Comparison of ENCODE assay signal across 24 cellular contexts in genomic region chr1:151266315-151266714, GRCh38.
"Had no signal": no experiment of that assay in that cellular context is flagged by ENCODE, and none has a peak within 500 bp of the region (broad histone marks: within the 10 kb centered on the region; RNA-seq: fewer than 3 reads in every experiment).

No MANE protein-coding gene starts in this region.

- H3K9me3 ChIP-seq: ascending aorta had no signal

- H3K4me1 ChIP-seq: ascending aorta had no signal

- H3K4me3 Mint-ChIP-seq: activated CD4-positive, alpha-beta memory T cell treated with anti-CD3 and anti-CD28 coated beads for 36 hours; activated naive CD4-positive, alpha-beta T cell treated with anti-CD3 and anti-CD28 coated beads, Interleukin-2, amount 50 U/mL, for 24 hours; activated naive CD8-positive, alpha-beta T cell treated with anti-CD3 and anti-CD28 coated beads, Interleukin-2, amount 50 U/mL, for 24 hours; brain; central memory CD8-positive, alpha-beta T cell; T-helper 1 cell treated with Interleukin-12 subunit alpha and Interleukin-12 subunit beta and Interleukin-4 antibody, amounts not matched to agents 30 μg/mL and 1 μg/mL, for 36 hours; WTC11 had no signal

- H3K27ac Mint-ChIP-seq: activated CD4-positive, alpha-beta memory T cell treated with anti-CD3 and anti-CD28 coated beads for 36 hours; T-helper 1 cell treated with Interleukin-12 subunit alpha and Interleukin-12 subunit beta and Interleukin-4 antibody, amounts not matched to agents 30 μg/mL and 1 μg/mL, for 36 hours had no signal

- H3K27me3 ChIP-seq: ascending aorta had no signal

- ATAC-seq: activated naive CD8-positive, alpha-beta T cell treated with anti-CD3 and anti-CD28 coated beads, Interleukin-2, amount 50 U/mL, for 24 hours; PC-3; WTC11 had no signal

- H3K9me3 Mint-ChIP-seq: activated CD4-positive, alpha-beta memory T cell treated with anti-CD3 and anti-CD28 coated beads for 36 hours; activated naive CD4-positive, alpha-beta T cell treated with anti-CD3 and anti-CD28 coated beads, Interleukin-2, amount 50 U/mL, for 24 hours; activated naive CD8-positive, alpha-beta T cell treated with anti-CD3 and anti-CD28 coated beads, Interleukin-2, amount 50 U/mL, for 24 hours; brain; central memory CD8-positive, alpha-beta T cell; T-helper 1 cell treated with Interleukin-12 subunit alpha and Interleukin-12 subunit beta and Interleukin-4 antibody, amounts not matched to agents 30 μg/mL and 1 μg/mL, for 36 hours; WTC11 had no signal

- DNase-seq: activated CD4-positive, alpha-beta memory T cell treated with anti-CD3 and anti-CD28 coated beads for 36 hours; activated CD4-positive, alpha-beta T cell treated with anti-CD3 and anti-CD28 coated beads for 48 hours; activated CD4-positive, CD25-positive, alpha-beta regulatory T cell treated with anti-CD3 and anti-CD28 coated beads, Interleukin-2, amount 50 U/mL, for 72 hours; activated CD8-positive, alpha-beta memory T cell treated with anti-CD3 and anti-CD28 coated beads, Interleukin-2, amount 50 U/mL, for 48 hours; activated naive CD8-positive, alpha-beta T cell treated with anti-CD3 and anti-CD28 coated beads, Interleukin-2, amount 50 U/mL, for 24 hours; activated T-cell treated with anti-CD3 and anti-CD28 coated beads, Interleukin-2, amount 50 U/mL, for 1 hour; amniotic stem cell; Kasumi-1; KBM-7; NCI-H1105 treated with DMSO at 0.1 percent for 48 hours; NCI-H1436 treated with DMSO at 0.1 percent for 48 hours; NCI-H187; NCI-H2081; NCI-H446; NCI-H524; PC-3; SHP77 treated with DMSO at 0.1 percent for 48 hours; T-helper 9 cell had no signal

- H3K27me3 Mint-ChIP-seq: activated CD4-positive, alpha-beta memory T cell treated with anti-CD3 and anti-CD28 coated beads for 36 hours; activated naive CD4-positive, alpha-beta T cell treated with anti-CD3 and anti-CD28 coated beads, Interleukin-2, amount 50 U/mL, for 24 hours; activated naive CD8-positive, alpha-beta T cell treated with anti-CD3 and anti-CD28 coated beads, Interleukin-2, amount 50 U/mL, for 24 hours; brain; central memory CD8-positive, alpha-beta T cell had no signal

- H3K27ac ChIP-seq: ascending aorta had no signal

- H3K4me3 ChIP-seq: ascending aorta had no signal

- H3K4me1 Mint-ChIP-seq: activated naive CD4-positive, alpha-beta T cell treated with anti-CD3 and anti-CD28 coated beads, Interleukin-2, amount 50 U/mL, for 24 hours; activated naive CD8-positive, alpha-beta T cell treated with anti-CD3 and anti-CD28 coated beads, Interleukin-2, amount 50 U/mL, for 24 hours; brain; central memory CD8-positive, alpha-beta T cell; WTC11 had no signal
